In the genomic region with DNA sequence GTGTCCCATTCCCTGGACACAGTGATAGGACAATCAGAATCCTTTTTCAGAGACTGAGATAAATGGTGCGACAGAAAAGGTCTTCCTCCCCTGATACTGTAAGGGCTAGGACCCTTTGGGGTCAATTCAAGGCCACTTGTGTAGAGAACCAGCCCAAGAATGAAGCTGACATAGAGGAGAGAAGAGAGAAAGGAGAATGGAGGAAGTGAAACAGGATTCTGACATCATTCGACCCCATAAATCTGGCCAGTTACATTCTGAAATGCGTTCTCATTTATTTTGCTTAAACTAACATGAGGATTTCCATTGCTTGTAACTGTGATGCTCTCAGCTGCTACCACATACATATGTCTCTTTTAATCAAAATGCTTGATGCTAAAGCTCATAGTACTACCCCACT, we compare ENCODE assay signal across 35 cellular contexts.
DNase-seq lines count a peak whose midpoint lies in the region; ATAC-seq, FAIRE-seq and TF ChIP-seq lines count a peak whose summit lies in the region.
"Had no signal": no experiment of that assay in that cellular context is flagged by ENCODE, and none has a peak within 500 bp of the region (broad histone marks: within the 10 kb centered on the region; RNA-seq: fewer than 3 reads in every experiment).

No MANE protein-coding gene starts in this region.

- H3K4me1 Mint-ChIP-seq in brain (peaks cover 49% of the 10 kb centered on the region), Caco-2 (ENCODE audit: low read depth, unreplicated experiment) (no peaks in the 10 kb centered on the region)
- H3K4me1 Mint-ChIP-seq: activated naive CD8-positive, alpha-beta T cell treated with anti-CD3 and anti-CD28 coated beads, Interleukin-2, amount 50 U/mL, for 24 hours; immature natural killer cell had no signal

- H3K27me3 ChIP-seq in thyroid gland = no peaks in the 10 kb centered on the region
- H3K27me3 ChIP-seq in small intestine (ENCODE audit: control insufficient read depth in 2 of 2, insufficient read depth in 2 of 2, low read length in 2 of 2) = no peaks in the 10 kb centered on the region
- H3K27me3 ChIP-seq in Caco-2 (replicated peaks; ENCODE audit: control insufficient read depth, insufficient read depth, low read length) = no peaks in the 10 kb centered on the region; the same call in 1 of the 2 replicates
- H3K27me3 ChIP-seq: left lung, MG63, neutrophil, vagina had no signal

- ATAC-seq in GM21576 (IDR thresholded peaks at IDR 0.05; ENCODE audit: unreplicated experiment) = peak; percentile 49
- ATAC-seq: activated naive CD8-positive, alpha-beta T cell treated with anti-CD3 and anti-CD28 coated beads, Interleukin-2, amount 50 U/mL, for 24 hours; activated T-cell treated with anti-CD3 and anti-CD28 coated beads, Interleukin-2, amount 50 U/mL, for 72 hours; effector memory CD8-positive, alpha-beta T cell; left lung had no signal

- H3K4me1 ChIP-seq in thyroid gland (no peaks in the 10 kb centered on the region), small intestine (ENCODE audit: control insufficient read depth in 2 of 2, insufficient read depth in 1 of 2, low read depth in 1 of 2, low read length in 1 of 2) (no peaks in the 10 kb centered on the region), Caco-2 (no peaks in the 10 kb centered on the region)
- H3K4me1 ChIP-seq: left lung, vagina had no signal

- DNase-seq in CD1c-positive myeloid dendritic cell (ENCODE audit: extremely low spot score) (peak; percentile 7), NAMALWA (ENCODE audit: low spot score) (peak; percentile 10), thyroid gland (no peak), GM10248 (ENCODE audit: extremely low spot score) (no peak), small intestine (no peak), Caco-2 (no peak)
- DNase-seq: activated CD4-positive, alpha-beta memory T cell treated with anti-CD3 and anti-CD28 coated beads for 36 hours; activated CD4-positive, CD25-positive, alpha-beta regulatory T cell treated with anti-CD3 and anti-CD28 coated beads, Interleukin-2, amount 50 U/mL, for 72 hours; activated naive CD8-positive, alpha-beta T cell treated with anti-CD3 and anti-CD28 coated beads, Interleukin-2, amount 50 U/mL, for 24 hours; activated T-cell treated with anti-CD3 and anti-CD28 coated beads, Interleukin-2, amount 50 U/mL, for 72 hours; CD4-positive, CD25-positive, alpha-beta regulatory T cell; effector memory CD8-positive, alpha-beta T cell; GOT3; immature natural killer cell; KG1; left lung; mesendoderm; MG63; NCI-H1436; NCI-H226; NCI-H69; OCI-M1; right cardiac atrium; stimulated activated CD4-positive, alpha-beta T cell treated with anti-CD3 and anti-CD28 coated beads, Interleukin-1b, Interleukin-23, amount 100 ng/mL, for 48 hours had no signal

- H3K27ac ChIP-seq in thyroid gland = no peak overlapping the region
- H3K27ac ChIP-seq in small intestine (ENCODE audit: low read depth in 1 of 2, low read length in 1 of 2) = no peak overlapping the region
- H3K27ac ChIP-seq: coronary artery, left lung, neutrophil, SK-N-MC, thoracic aorta, vagina had no signal

- H3K9me3 Mint-ChIP-seq in brain (peaks cover 0 to 7% (median 0%) of the 10 kb centered on the region in 5 experiments), Caco-2 (ENCODE audit: unreplicated experiment) (no peaks in the 10 kb centered on the region)
- H3K9me3 Mint-ChIP-seq: activated CD4-positive, alpha-beta memory T cell treated with anti-CD3 and anti-CD28 coated beads for 36 hours; activated naive CD8-positive, alpha-beta T cell treated with anti-CD3 and anti-CD28 coated beads, Interleukin-2, amount 50 U/mL, for 24 hours; activated T-cell treated with anti-CD3 and anti-CD28 coated beads, Interleukin-2, amount 50 U/mL, for 72 hours; effector memory CD8-positive, alpha-beta T cell; immature natural killer cell; stimulated activated naive CD8-positive, alpha-beta T cell treated with anti-CD3 and anti-CD28 coated beads, Interleukin-15, Interleukin-2, amounts not matched to agents 100 ng/mL and 50 ng/mL, for 24 hours had no signal

- no peak overlapping the region for H3K4me3 Mint-ChIP-seq in brain
- no peak overlapping the region for H3K4me3 Mint-ChIP-seq in Caco-2 (ENCODE audit: unreplicated experiment)
- H3K4me3 Mint-ChIP-seq: activated CD4-positive, alpha-beta memory T cell treated with anti-CD3 and anti-CD28 coated beads for 36 hours; activated naive CD8-positive, alpha-beta T cell treated with anti-CD3 and anti-CD28 coated beads, Interleukin-2, amount 50 U/mL, for 24 hours; activated T-cell treated with anti-CD3 and anti-CD28 coated beads, Interleukin-2, amount 50 U/mL, for 72 hours; CD4-positive, CD25-positive, alpha-beta regulatory T cell; effector memory CD8-positive, alpha-beta T cell; immature natural killer cell; stimulated activated naive CD8-positive, alpha-beta T cell treated with anti-CD3 and anti-CD28 coated beads, Interleukin-15, Interleukin-2, amounts not matched to agents 100 ng/mL and 50 ng/mL, for 24 hours had no signal

- H3K4me3 ChIP-seq in thyroid gland (replicated peaks in 1 of 3) (no peak overlapping the region), small intestine (ENCODE audit: low read depth in 1 of 2, low read length in 2 of 2) (no peak overlapping the region), Caco-2 (ENCODE audit: low read depth, low read length) (no peak overlapping the region)
- H3K4me3 ChIP-seq: coronary artery, left lung, MG63, SK-N-MC, thoracic aorta, vagina had no signal

- H3K9me3 ChIP-seq in thyroid gland (no peaks in the 10 kb centered on the region), small intestine (ENCODE audit: control insufficient read depth, low read depth) (no peaks in the 10 kb centered on the region), Caco-2 (no peaks in the 10 kb centered on the region)
- H3K9me3 ChIP-seq: left lung, MG63, neutrophil, thoracic aorta, vagina had no signal

- POLR2A ChIA-PET in GM10248 (lab: Yijun Ruan, JAX) = no interaction called here
- POLR2A ChIA-PET in Caco-2 (lab: Charles Lee) = no interaction called here

- intact Hi-C loops in thyroid gland (cut with DNase I) (no loop called here), Caco-2 (cut with micrococcal nuclease; ENCODE audit: unreplicated experiment) (no loop called here)

- H3K36me3 Mint-ChIP-seq in brain (no peaks in the 10 kb centered on the region), Caco-2 (ENCODE audit: insufficient read depth, unreplicated experiment) (no peaks in the 10 kb centered on the region)
- H3K36me3 Mint-ChIP-seq: activated CD4-positive, alpha-beta memory T cell treated with anti-CD3 and anti-CD28 coated beads for 36 hours; CD4-positive, CD25-positive, alpha-beta regulatory T cell; immature natural killer cell had no signal

- WGBS in thyroid gland, 2 donors = 80 to 81% methylated on average over 3 of the region's 3 CpGs
- 73 to 82% (median 75%) methylated on average over 3 of the region's 3 CpGs for WGBS in small intestine, 3 donors

- CTCF ChIA-PET in GM10248 (lab: Yijun Ruan, JAX) = no interaction called here
- CTCF ChIA-PET in Caco-2 (lab: Charles Lee) = no interaction called here

- no peaks in the 10 kb centered on the region for H3K36me3 ChIP-seq in thyroid gland
- H3K36me3 ChIP-seq in small intestine (ENCODE audit: control insufficient read depth in 2 of 2, insufficient read depth in 2 of 2, low read length in 2 of 2) = no peaks in the 10 kb centered on the region
- H3K36me3 ChIP-seq in Caco-2 (ENCODE audit: control insufficient read depth, insufficient read depth, low read length) = no peaks in the 10 kb centered on the region
- H3K36me3 ChIP-seq: left lung, MG63, neutrophil, thoracic aorta, vagina had no signal

- TF ChIP-seq CTCF in brain (conservative IDR thresholded peaks at IDR 0.05) = no peak
- TF ChIP-seq CTCF in thyroid gland (IDR thresholded peaks at IDR 0.05) = no peak
- no peak for TF ChIP-seq CTCF in GM10248 (IDR thresholded peaks at IDR 0.05; ENCODE audit: control extremely low read depth, extremely low read depth, low read depth, missing control alignments)
- no peak for TF ChIP-seq CTCF in Caco-2 (IDR thresholded peaks at IDR 0.05; ENCODE audit: insufficient read depth in 1 of 2, low read depth in 1 of 2, low read length in 1 of 2, severe bottlenecking in 1 of 2, unreplicated experiment in 1 of 2)

- no TSS peak for BruUV-seq in Caco-2 (replicated peaks; lab: Mats Ljungman, UMichigan)

- no peak for FAIRE-seq in small intestine (lab: Jason Lieb, UNC)
- FAIRE-seq: A204.1, astrocyte, TTC549 had no signal

- H3K27me3 Mint-ChIP-seq in brain (no peaks in the 10 kb centered on the region), Caco-2 (ENCODE audit: insufficient read depth, unreplicated experiment) (peaks cover 10% of the 10 kb centered on the region)
- H3K27me3 Mint-ChIP-seq: stimulated activated naive CD8-positive, alpha-beta T cell treated with anti-CD3 and anti-CD28 coated beads, Interleukin-15, Interleukin-2, amounts not matched to agents 100 ng/mL and 50 ng/mL, for 24 hours had no signal

- no peak for TF ChIP-seq POLR2A in thyroid gland (IDR thresholded peaks at IDR 0.05)

- peak overlapping the region in 3 of 5 experiments; percentile 11 to 86 (median 37) for H3K27ac Mint-ChIP-seq in brain
- H3K27ac Mint-ChIP-seq in Caco-2 (ENCODE audit: unreplicated experiment) = no peak overlapping the region
- H3K27ac Mint-ChIP-seq: activated CD4-positive, alpha-beta memory T cell treated with anti-CD3 and anti-CD28 coated beads for 36 hours; activated naive CD8-positive, alpha-beta T cell treated with anti-CD3 and anti-CD28 coated beads, Interleukin-2, amount 50 U/mL, for 24 hours; activated T-cell treated with anti-CD3 and anti-CD28 coated beads, Interleukin-2, amount 50 U/mL, for 72 hours; CD4-positive, CD25-positive, alpha-beta regulatory T cell; effector memory CD8-positive, alpha-beta T cell; immature natural killer cell; stimulated activated naive CD8-positive, alpha-beta T cell treated with anti-CD3 and anti-CD28 coated beads, Interleukin-15, Interleukin-2, amounts not matched to agents 100 ng/mL and 50 ng/mL, for 24 hours had no signal

Comparison
In these comparisons a context has a peak if more than half of its experiments do, and no peak if none do; other contexts are left out.
1. DNase-seq: peak in CD1c-positive myeloid dendritic cell (single experiment) and NAMALWA (single experiment); none in thyroid gland (0 of 2), GM10248 (single experiment), small intestine (single experiment) and Caco-2 (0 of 2).